In the genomic region with DNA sequence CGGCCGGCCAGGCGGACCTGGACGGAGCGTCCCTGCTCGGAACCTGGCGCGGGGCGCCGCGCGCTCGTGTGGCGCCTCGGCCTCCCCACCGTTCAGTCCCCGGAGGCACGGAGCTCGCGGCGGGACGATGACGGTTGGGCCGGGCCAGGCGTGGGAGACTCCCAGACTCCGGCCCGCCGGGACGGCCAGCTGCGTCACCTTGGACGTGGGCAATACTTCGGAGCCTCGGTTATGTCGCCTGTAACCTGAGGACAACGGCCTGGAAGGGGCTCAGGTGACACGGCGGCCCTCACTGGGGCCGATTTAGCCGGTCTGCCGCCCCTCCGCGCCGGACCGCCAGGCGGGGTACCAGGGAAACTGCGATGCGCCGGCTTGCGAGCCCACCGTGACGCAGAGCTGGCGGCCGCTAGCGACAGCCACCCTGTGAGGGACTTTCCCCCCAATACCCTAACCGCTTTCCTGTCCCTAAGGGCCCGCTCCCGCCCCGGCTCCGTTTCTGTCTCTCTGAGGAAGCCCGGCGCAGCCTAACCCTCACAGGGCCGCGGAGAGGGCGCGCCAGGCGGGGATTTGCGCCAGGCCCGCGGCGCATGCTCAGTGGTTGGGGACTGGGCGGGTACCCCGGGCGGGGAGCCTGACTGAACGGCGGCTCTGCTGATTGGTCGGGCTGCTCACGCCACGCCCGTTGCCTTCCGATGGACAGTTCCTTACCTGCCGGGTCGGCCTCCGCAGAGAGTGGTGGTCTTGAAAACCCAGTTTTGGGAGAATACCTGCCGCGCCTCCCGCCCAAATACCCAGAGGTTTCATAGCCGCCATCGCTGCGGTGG, we compare ENCODE assay signal across 8 cellular contexts.
DNase-seq lines count a peak whose midpoint lies in the region; ATAC-seq and TF ChIP-seq lines count a peak whose summit lies in the region.

No MANE protein-coding gene starts in this region.

- H3K79me2 ChIP-seq in neural progenitor cell (ENCODE audit: low read depth), result no peaks in the 10 kb centered on the region

- H3K27me3 ChIP-seq in RWPE2 (ENCODE audit: insufficient read depth, poor library complexity, severe bottlenecking) (no peaks in the 10 kb centered on the region), foreskin keratinocyte (no peaks in the 10 kb centered on the region), neural progenitor cell (peaks cover 60% of the 10 kb centered on the region), stomach smooth muscle (ENCODE audit: control insufficient read depth in 1 of 2, insufficient read depth in 2 of 2, low read length in 2 of 2) (no peaks in the 10 kb centered on the region)

- peak; percentile 77 for ATAC-seq in GM21786 (IDR thresholded peaks at IDR 0.05; ENCODE audit: unreplicated experiment)
- peak; percentile 88 for ATAC-seq in RWPE2 (ENCODE audit: low read depth)
- peak; percentile 85 for ATAC-seq in foreskin keratinocyte

- no peak overlapping the region for H3K27ac Mint-ChIP-seq in neural progenitor cell

- H4K20me1 ChIP-seq in neural progenitor cell (ENCODE audit: low read depth), result peaks cover 9% of the 10 kb centered on the region

- H3K27me3 Mint-ChIP-seq in neural progenitor cell (ENCODE audit: insufficient read depth, low read depth), result peaks cover 35% of the 10 kb centered on the region

- H2AFZ ChIP-seq in neural progenitor cell (replicated peaks), result peak overlapping the region; percentile 97

- peak overlapping the region; percentile 95 for H3K4me3 ChIP-seq in RWPE2 (ENCODE audit: severe bottlenecking)
- peak overlapping the region; percentile 67 for H3K4me3 ChIP-seq in neural progenitor cell
- H3K4me3 ChIP-seq in stomach smooth muscle (ENCODE audit: low read length in 2 of 2), result peak overlapping the region; percentile 75 to 91

- H3K4me1 ChIP-seq in RWPE2 (ENCODE audit: insufficient read depth, poor library complexity, severe bottlenecking) (peaks cover 14% of the 10 kb centered on the region), foreskin keratinocyte (no peaks in the 10 kb centered on the region), neural progenitor cell (peaks cover 4% of the 10 kb centered on the region), stomach smooth muscle (ENCODE audit: control insufficient read depth, insufficient read depth, low read length) (peaks cover 27% of the 10 kb centered on the region)

- TF ChIP-seq CTCF in RWPE2 (IDR thresholded peaks at IDR 0.05; ENCODE audit: poor library complexity, severe bottlenecking) (no peak), foreskin keratinocyte (conservative IDR thresholded peaks at IDR 0.05) (peak; percentile 43), neural progenitor cell (IDR thresholded peaks at IDR 0.05) (peak; percentile 40)

- H3K4me1 Mint-ChIP-seq in neural progenitor cell, result peaks cover 10% of the 10 kb centered on the region

- H3K9me3 ChIP-seq in KOPT-K1 (ENCODE audit: insufficient read depth, low read length, poor library complexity, severe bottlenecking) (no peaks in the 10 kb centered on the region), RWPE2 (ENCODE audit: severe bottlenecking) (no peaks in the 10 kb centered on the region), neural progenitor cell (ENCODE audit: low read depth) (no peaks in the 10 kb centered on the region), stomach smooth muscle (ENCODE audit: control insufficient read depth in 2 of 2, low read length in 2 of 2) (no peaks in the 10 kb centered on the region)

- H3K9ac ChIP-seq in neural progenitor cell (no peak overlapping the region), stomach smooth muscle (ENCODE audit: low read length in 2 of 2) (peak overlapping the region; percentile 86 to 90)

- peaks cover 22% of the 10 kb centered on the region for H3F3A ChIP-seq in neural progenitor cell (ENCODE audit: low read depth)

- no peaks in the 10 kb centered on the region for H3K9me3 Mint-ChIP-seq in neural progenitor cell

- DNase-seq in DMS79 (lab: John Stamatoyannopoulos, UW) (peak; percentile 96), RWPE2 (ENCODE audit: low spot score) (peak; percentile 92), foreskin keratinocyte (peak; percentile 72 to 84), neural progenitor cell (ENCODE audit: low spot score) (peak; percentile 94)
- DNase-seq in activated naive CD4-positive, alpha-beta T cell (lab: John Stamatoyannopoulos, UW), result peak; percentile 80 to 90 (median 84)

- H3K4me2 ChIP-seq in neural progenitor cell, result peak overlapping the region; percentile 87

- H3K27ac ChIP-seq in KOPT-K1 (ENCODE audit: low read depth, low read length, poor library complexity, severe bottlenecking), result peak overlapping the region; percentile 75
- peak overlapping the region; percentile 79 for H3K27ac ChIP-seq in RWPE2 (ENCODE audit: poor library complexity, severe bottlenecking)
- H3K27ac ChIP-seq in foreskin keratinocyte, result peak overlapping the region; percentile 63
- no peak overlapping the region for H3K27ac ChIP-seq in neural progenitor cell
- H3K27ac ChIP-seq in stomach smooth muscle (ENCODE audit: low read length), result peak overlapping the region; percentile 90

- no peaks in the 10 kb centered on the region for H3K36me3 Mint-ChIP-seq in neural progenitor cell

- H3K36me3 ChIP-seq in KOPT-K1 (ENCODE audit: insufficient read depth, low read length), result no peaks in the 10 kb centered on the region
- H3K36me3 ChIP-seq in RWPE2 (ENCODE audit: low read depth), result no peaks in the 10 kb centered on the region
- no peaks in the 10 kb centered on the region for H3K36me3 ChIP-seq in neural progenitor cell
- no peaks in the 10 kb centered on the region for H3K36me3 ChIP-seq in stomach smooth muscle (ENCODE audit: control insufficient read depth in 2 of 2, insufficient read depth in 2 of 2, low read length in 2 of 2)

- peak overlapping the region; percentile 96 for H3K4me3 Mint-ChIP-seq in neural progenitor cell
